29 cellular contexts compared by ENCODE assay signal in genomic region chr20:56003111-56003800, GRCh38. TPM values are rescaled to one million over a fixed set of nuclear protein-coding genes. Genes with fewer than 3 reads are reported as not detected.
DNase-seq lines count a peak whose midpoint lies in the region; ATAC-seq, FAIRE-seq and TF ChIP-seq lines count a peak whose summit lies in the region.
"Had no signal": no experiment of that assay in that cellular context is flagged by ENCODE, and none has a peak within 500 bp of the region (broad histone marks: within the 10 kb centered on the region; RNA-seq: fewer than 3 reads in every experiment).

No MANE protein-coding gene starts in this region.

- TF ChIP-seq POLR2A in H54 (IDR thresholded peaks at IDR 0.05; ENCODE audit: low read depth, low read length): no peak

- H3K27me3 ChIP-seq in HUES6 (ENCODE audit: control insufficient read depth, insufficient read depth, low read length) (peaks cover 90% of the 10 kb centered on the region), endocrine pancreas (ENCODE audit: control insufficient read depth, insufficient read depth, low read length) (no peaks in the 10 kb centered on the region)
- H3K27me3 ChIP-seq: SJCRH30 had no signal

- no peaks in the 10 kb centered on the region for H3K36me3 ChIP-seq in HUES6 (ENCODE audit: control insufficient read depth, insufficient read depth, low read length)
- no peaks in the 10 kb centered on the region for H3K36me3 ChIP-seq in endocrine pancreas (ENCODE audit: control insufficient read depth, insufficient read depth, low read length)
- H3K36me3 ChIP-seq: esophagus muscularis mucosa, SJCRH30 had no signal

- no peak overlapping the region for H3K27ac ChIP-seq in HUES6 (ENCODE audit: low read depth, low read length)
- H3K27ac ChIP-seq: C4-2B, esophagus muscularis mucosa, hepatocyte, SJCRH30 had no signal

- ATAC-seq in left lobe of liver: peak; percentile 32
- ATAC-seq: activated CD4-positive, CD25-positive, alpha-beta regulatory T cell treated with anti-CD3 and anti-CD28 coated beads, Interleukin-2, amount 50 U/mL, for 24 hours; activated naive CD4-positive, alpha-beta T cell treated with anti-CD3 and anti-CD28 coated beads, Interleukin-2, amount 50 U/mL, for 72 hours; activated T-helper 17 cell treated with anti-CD3 and anti-CD28 coated beads, Interleukin-2, amount 50 U/mL, for 72 hours; GM23338; stimulated activated effector memory CD8-positive, alpha-beta T cell treated with anti-CD3 and anti-CD28 coated beads, Interleukin-12 subunit alpha, Interleukin-12 subunit beta, amount 100 ng/mL, for 72 hours had no signal

- peaks cover under 1% of the 10 kb centered on the region; the same call in 1 of the 2 replicates for H3K9me3 ChIP-seq in HUES6 (ENCODE audit: control insufficient read depth, insufficient read depth, low read depth, low read length)
- no peaks in the 10 kb centered on the region for H3K9me3 ChIP-seq in endocrine pancreas (ENCODE audit: control insufficient read depth, low read length)
- H3K9me3 ChIP-seq: esophagus muscularis mucosa, SJCRH30 had no signal

- H3K4me3 ChIP-seq in HUES6 (ENCODE audit: low read depth, low read length): peak overlapping the region; percentile 60; the same call in 1 of the 2 replicates
- peak overlapping the region; percentile 4 for H3K4me3 ChIP-seq in endocrine pancreas (ENCODE audit: control insufficient read depth, insufficient read depth, low read length)
- H3K4me3 ChIP-seq: GM23338, hepatocyte, SJCRH30 had no signal

- H3K4me1 ChIP-seq in HUES6 (ENCODE audit: control insufficient read depth, insufficient read depth, low read length) (peaks cover 3% of the 10 kb centered on the region; the same call in 1 of the 2 replicates), endocrine pancreas (ENCODE audit: control insufficient read depth, insufficient read depth, low read length) (no peaks in the 10 kb centered on the region)

- FAIRE-seq in D721Med (lab: Jason Lieb, UNC) (no peak), H54 (lab: Jason Lieb, UNC) (no peak)
- FAIRE-seq: GM12891, keratinocyte had no signal

- DNase-seq in left lobe of liver (ENCODE audit: low spot score): no peak
- DNase-seq in superior temporal gyrus (ENCODE audit: extremely low spot score): peak; percentile 53
- no peak for DNase-seq in D721Med (ENCODE audit: insufficient read length, low spot score)
- no peak for DNase-seq in H54 (ENCODE audit: insufficient read length, low spot score)
- no peak for DNase-seq in SW480 (ENCODE audit: low spot score)
- DNase-seq: activated CD4-positive, alpha-beta memory T cell treated with anti-CD3 and anti-CD28 coated beads for 36 hours; cortex of kidney; foreskin melanocyte; NCI-H1105 treated with DMSO at 0.1 percent for 48 hours; NCI-H1930; NCI-H526; SJCRH30; stimulated activated CD4-positive, alpha-beta T cell treated with anti-CD3 and anti-CD28 coated beads, Interleukin-12 subunit alpha, Interleukin-12 subunit beta, amount 100 ng/mL, for 4 hours; stimulated activated CD4-positive, alpha-beta T cell treated with anti-CD3 and anti-CD28 coated beads, Interleukin-4, amount 100 ng/mL, for 24 hours; T-helper 1 cell had no signal

- H3K9ac ChIP-seq in HUES6 (ENCODE audit: low read length) (no peak overlapping the region), endocrine pancreas (ENCODE audit: control insufficient read depth, insufficient read depth, low read length) (no peak overlapping the region)

- no peak for TF ChIP-seq CTCF in D721Med (IDR thresholded peaks at IDR 0.05; ENCODE audit: insufficient read depth, missing control alignments)

RNA-seq across cellular contexts. Expression of gene CBLN4, which starts 2.1 kb away (rescaled TPM):
- total RNA-seq in left lobe of liver: not detected
- total RNA-seq: activated CD4-positive, alpha-beta memory T cell treated with anti-CD3 and anti-CD28 coated beads for 36 hours; activated naive CD4-positive, alpha-beta T cell treated with anti-CD3 and anti-CD28 coated beads, Interleukin-2, amount 50 U/mL, for 72 hours; activated T-helper 17 cell treated with anti-CD3 and anti-CD28 coated beads, Interleukin-2, amount 50 U/mL, for 72 hours; GM23338; neural crest cell; SJCRH30; subcutaneous adipose tissue had no signal
